In the genomic region with DNA sequence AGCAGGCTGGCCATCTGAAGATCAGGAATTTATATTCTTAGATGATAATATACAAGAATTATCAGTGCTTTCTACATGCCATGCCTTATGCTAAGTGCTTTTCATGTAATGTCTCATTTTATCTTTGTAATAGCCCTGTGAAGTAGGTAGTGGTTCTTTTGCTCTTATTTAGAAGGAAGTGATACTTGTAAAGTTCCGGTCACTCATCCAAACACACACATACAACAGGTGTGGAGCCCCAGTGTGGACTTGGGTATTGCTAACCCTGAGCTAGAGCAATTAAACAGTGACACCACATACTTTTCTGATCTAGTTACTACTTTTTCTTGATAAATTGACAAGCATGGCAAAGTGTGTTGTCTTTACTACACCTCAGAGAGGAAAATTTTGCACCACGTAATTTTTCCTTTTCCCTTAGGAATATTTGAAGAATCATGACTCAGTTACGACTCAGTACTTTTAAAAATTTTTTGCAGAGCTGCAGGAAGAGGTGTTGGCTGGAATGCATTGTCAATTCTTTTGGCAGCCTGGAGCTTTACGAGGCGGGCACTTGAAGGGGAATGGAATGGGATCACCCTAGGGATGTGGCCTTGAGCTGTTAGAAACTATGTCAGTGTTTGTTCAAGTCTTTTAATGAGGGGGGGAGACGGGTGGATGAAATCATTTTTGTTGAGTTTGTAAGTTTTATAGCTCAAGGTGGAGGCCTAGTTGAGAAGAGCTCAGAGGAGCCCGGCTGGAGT, we compare ENCODE assay signal across 14 cellular contexts.
DNase-seq lines count a peak whose midpoint lies in the region; ATAC-seq and TF ChIP-seq lines count a peak whose summit lies in the region.
"Had no signal": no experiment of that assay in that cellular context is flagged by ENCODE, and none has a peak within 500 bp of the region (broad histone marks: within the 10 kb centered on the region; RNA-seq: fewer than 3 reads in every experiment).

No MANE protein-coding gene starts in this region.

- no peaks in the 10 kb centered on the region for H3K27me3 Mint-ChIP-seq in activated naive CD4-positive, alpha-beta T cell treated with anti-CD3 and anti-CD28 coated beads, Interleukin-2, amount 10 ng/mL, durations not matched to agents 7 days and 5 days

- peak; percentile 88 for DNase-seq in AG10803 (ENCODE audit: low read depth)
- peak; percentile 64 for DNase-seq in LoVo (ENCODE audit: low spot score)
- peak; percentile 45 for DNase-seq in epithelial cell of prostate (ENCODE audit: low read depth, low spot score)
- DNase-seq in mucosa of descending colon, result peak in 2 of 3 donors; percentile 34 to 57
- no peak for DNase-seq in NCI-H82 treated with DMSO at 0.1 percent for 48 hours (lab: John Stamatoyannopoulos, UW; ENCODE audit: unreplicated experiment)
- DNase-seq in inferior parietal cortex (ENCODE audit: extremely low spot score), result no peak
- no peak for DNase-seq in activated naive CD4-positive, alpha-beta T cell treated with anti-CD3 and anti-CD28 coated beads, Interleukin-2, amount 10 ng/mL, durations not matched to agents 7 days and 5 days
- DNase-seq: AML-193; effector CD8-positive, alpha-beta T cell; NK-92 treated with Interleukin-12 subunit alpha and Interleukin-12 subunit beta, amount 100 ng/mL, for 24 hours; psoas muscle; T-helper 2 cell had no signal

- no peaks in the 10 kb centered on the region for H3K4me1 Mint-ChIP-seq in activated naive CD4-positive, alpha-beta T cell treated with anti-CD3 and anti-CD28 coated beads, Interleukin-2, amount 10 ng/mL, durations not matched to agents 7 days and 5 days

- H3K4me1 ChIP-seq in mucosa of descending colon (ENCODE audit: low read depth), result peaks cover 7% of the 10 kb centered on the region
- H3K4me1 ChIP-seq: psoas muscle had no signal

- peak overlapping the region; percentile 76 for H3K27ac ChIP-seq in epithelial cell of prostate
- H3K27ac ChIP-seq: psoas muscle had no signal

- H3K4me3 Mint-ChIP-seq in activated naive CD4-positive, alpha-beta T cell treated with anti-CD3 and anti-CD28 coated beads, Interleukin-2, amount 10 ng/mL, durations not matched to agents 7 days and 5 days, result no peak overlapping the region

- no peak overlapping the region for H3K27ac Mint-ChIP-seq in activated naive CD4-positive, alpha-beta T cell treated with anti-CD3 and anti-CD28 coated beads, Interleukin-2, amount 10 ng/mL, durations not matched to agents 7 days and 5 days
- H3K27ac Mint-ChIP-seq: activated naive CD4-positive, alpha-beta T cell treated with anti-CD3 and anti-CD28 coated beads, Interleukin-2, amount 50 U/mL, for 72 hours had no signal

- intact Hi-C loops in mucosa of descending colon (cut with DNase I, micrococcal nuclease), result no loop called here

- H3K36me3 Mint-ChIP-seq in activated naive CD4-positive, alpha-beta T cell treated with anti-CD3 and anti-CD28 coated beads, Interleukin-2, amount 10 ng/mL, durations not matched to agents 7 days and 5 days, result no peaks in the 10 kb centered on the region
- H3K36me3 Mint-ChIP-seq: activated naive CD4-positive, alpha-beta T cell treated with anti-CD3 and anti-CD28 coated beads, Interleukin-2, amount 50 U/mL, for 72 hours had no signal

- peak; percentile 86 for ATAC-seq in mucosa of descending colon
- ATAC-seq in GM19035 (IDR thresholded peaks at IDR 0.05; ENCODE audit: unreplicated experiment), result no peak
- ATAC-seq: activated naive CD4-positive, alpha-beta T cell treated with anti-CD3 and anti-CD28 coated beads, Interleukin-2, amount 50 U/mL, for 72 hours had no signal

- CTCF ChIA-PET in activated naive CD4-positive, alpha-beta T cell treated with anti-CD3 and anti-CD28 coated beads, Interleukin-2, amount 10 ng/mL, durations not matched to agents 7 days and 5 days (lab: Charles Lee), result no interaction called here

- H3K9me3 Mint-ChIP-seq in activated naive CD4-positive, alpha-beta T cell treated with anti-CD3 and anti-CD28 coated beads, Interleukin-2, amount 10 ng/mL, durations not matched to agents 7 days and 5 days, result no peaks in the 10 kb centered on the region
- H3K9me3 Mint-ChIP-seq: activated naive CD4-positive, alpha-beta T cell treated with anti-CD3 and anti-CD28 coated beads, Interleukin-2, amount 50 U/mL, for 72 hours had no signal

- H3K4me3 ChIP-seq in AG10803 (ENCODE audit: low read length), result no peak overlapping the region
- H3K4me3 ChIP-seq in mucosa of descending colon, result no peak overlapping the region
- H3K4me3 ChIP-seq: psoas muscle had no signal

- no peaks in the 10 kb centered on the region for H3K36me3 ChIP-seq in mucosa of descending colon (ENCODE audit: low read depth)

- TF ChIP-seq CTCF in AG10803 (conservative IDR thresholded peaks at IDR 0.05; ENCODE audit: low read length) (no peak), mucosa of descending colon (IDR thresholded peaks at IDR 0.05) (no peak)

- H3K9me3 ChIP-seq in mucosa of descending colon, result no peaks in the 10 kb centered on the region
- H3K9me3 ChIP-seq: psoas muscle had no signal

Comparison
In these comparisons a context has a peak if more than half of its experiments do, and no peak if none do; other contexts are left out.
1. DNase-seq: peak in AG10803 (single experiment), LoVo (single experiment), epithelial cell of prostate (single experiment) and mucosa of descending colon (2 of 3); none in NCI-H82 treated with DMSO at 0.1 percent for 48 hours (single experiment), inferior parietal cortex (single experiment) and activated naive CD4-positive, alpha-beta T cell treated with anti-CD3 and anti-CD28 coated beads, Interleukin-2, amount 10 ng/mL, durations not matched to agents 7 days and 5 days (single experiment).